8 cellular contexts compared by ENCODE assay signal in the genomic region with DNA sequence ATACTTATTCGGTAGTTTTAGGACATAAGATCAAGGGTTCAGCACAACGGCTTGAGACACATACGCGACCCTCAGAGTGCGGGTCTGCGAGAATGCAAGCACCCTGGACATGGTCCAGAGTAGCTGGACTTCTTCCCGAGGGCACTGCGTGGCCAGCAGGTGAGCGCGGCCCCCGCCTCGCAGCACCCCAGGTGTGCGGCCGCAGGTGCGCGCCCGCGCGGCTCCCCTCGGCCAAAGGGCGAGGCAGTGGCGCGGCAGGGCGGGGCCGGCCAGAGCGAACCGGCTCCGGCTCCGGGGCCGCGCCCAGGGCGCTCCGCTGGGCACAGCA. TPM values are rescaled to one million over a fixed set of nuclear protein-coding genes. Genes with fewer than 3 reads are reported as not detected.
A peak's percentile ranks its signal among the peaks of the same experiment; 100 is the strongest.
DNase-seq lines count a peak whose midpoint lies in the region; ATAC-seq and TF ChIP-seq lines count a peak whose summit lies in the region.

No MANE protein-coding gene starts in this region.

- peaks cover 32 to 42% of the 10 kb centered on the region in 2 donors for H3K27me3 Mint-ChIP-seq in CD8-positive, alpha-beta memory T cell
- no peaks in the 10 kb centered on the region for H3K27me3 Mint-ChIP-seq in endodermal cell (ENCODE audit: insufficient read depth)

- H3K36me3 ChIP-seq in CD8-positive, alpha-beta memory T cell (ENCODE audit: insufficient read depth, low read length) = no peaks in the 10 kb centered on the region
- H3K36me3 ChIP-seq in endodermal cell (ENCODE audit: control insufficient read depth, insufficient read depth, low read length) (peaks cover 22% of the 10 kb centered on the region), neutrophil (no peaks in the 10 kb centered on the region)

- H3K36me3 Mint-ChIP-seq in CD8-positive, alpha-beta memory T cell = no peaks in the 10 kb centered on the region
- peaks cover 25% of the 10 kb centered on the region for H3K36me3 Mint-ChIP-seq in endodermal cell (ENCODE audit: low read depth)

- peaks cover 4% of the 10 kb centered on the region for H3K4me1 ChIP-seq in CD8-positive, alpha-beta memory T cell (ENCODE audit: insufficient read depth, low read length)
- H3K4me1 ChIP-seq in endodermal cell (ENCODE audit: control insufficient read depth, insufficient read depth, low read length) (peaks cover 15% of the 10 kb centered on the region), neutrophil (ENCODE audit: control insufficient read depth in 1 of 2, insufficient read depth in 1 of 2, low read depth in 1 of 2, low read length in 1 of 2) (peaks cover 16 to 19% of the 10 kb centered on the region in 2 experiments)

- H3K4me1 Mint-ChIP-seq in CD8-positive, alpha-beta memory T cell = peaks cover 10 to 19% (median 13%) of the 10 kb centered on the region in 3 donors
- H3K4me1 Mint-ChIP-seq in endodermal cell = peaks cover 50% of the 10 kb centered on the region

- H3K27ac Mint-ChIP-seq in CD8-positive, alpha-beta memory T cell = no peak overlapping the region
- H3K27ac Mint-ChIP-seq in endodermal cell = peak overlapping the region; percentile 86

- ATAC-seq in GM18870 (IDR thresholded peaks at IDR 0.05; ENCODE audit: unreplicated experiment) = no peak

- H3K9ac ChIP-seq in endodermal cell (ENCODE audit: extremely low read depth, low read length, poor library complexity, severe bottlenecking) = peak overlapping the region; percentile 54

- no peak overlapping the region for H3K27ac ChIP-seq in CD8-positive, alpha-beta memory T cell (ENCODE audit: low read depth, low read length)
- H3K27ac ChIP-seq in endodermal cell (ENCODE audit: low read depth, low read length) (no peak overlapping the region), neutrophil (no peak overlapping the region)

- in situ Hi-C loops in G401 (cut with HindIII; ENCODE audit: low sequenced_read_pairs) = no loop called here

- H3K27me3 ChIP-seq in CD8-positive, alpha-beta memory T cell (ENCODE audit: insufficient read depth, low read length, poor library complexity, severe bottlenecking) = peaks cover 15% of the 10 kb centered on the region
- no peaks in the 10 kb centered on the region for H3K27me3 ChIP-seq in endodermal cell (ENCODE audit: control insufficient read depth, insufficient read depth, low read length, poor library complexity, severe bottlenecking)
- peaks cover 92% of the 10 kb centered on the region for H3K27me3 ChIP-seq in neutrophil

- CTCF ChIA-PET in CD8-positive, alpha-beta memory T cell (lab: Charles Lee) = no interaction called here

- DNase-seq in CD8-positive, alpha-beta memory T cell = no peak
- peak; percentile 22 for DNase-seq in NB4 (ENCODE audit: low read depth)
- no peak for DNase-seq in endodermal cell
- no peak for DNase-seq in mesenteric fat pad (ENCODE audit: low spot score)
- DNase-seq in putamen (ENCODE audit: low spot score) = no peak
- DNase-seq in G401 (ENCODE audit: low spot score) = no peak

- no peaks in the 10 kb centered on the region for H3K9me3 ChIP-seq in CD8-positive, alpha-beta memory T cell (ENCODE audit: low read length)
- no peaks in the 10 kb centered on the region for H3K9me3 ChIP-seq in endodermal cell (ENCODE audit: control insufficient read depth, low read length)
- no peaks in the 10 kb centered on the region for H3K9me3 ChIP-seq in neutrophil

- 1% methylated on average over 33 of the region's 33 CpGs; no CpG with 5 or more reads in 1 of the 2 experiments for WGBS in endodermal cell (ENCODE audit: insufficient coverage in 1 of 2, insufficient read length in 1 of 2), 2 experiments

- peak overlapping the region; percentile 54 for H3K4me3 ChIP-seq in CD8-positive, alpha-beta memory T cell (ENCODE audit: low read length)
- peak overlapping the region; percentile 52 for H3K4me3 ChIP-seq in NB4 (ENCODE audit: low read depth, low read length)
- peak overlapping the region; percentile 94 for H3K4me3 ChIP-seq in endodermal cell (ENCODE audit: low read length)
- peak overlapping the region; percentile 49 to 54 for H3K4me3 ChIP-seq in neutrophil (ENCODE audit: low read depth in 1 of 2, low read length in 1 of 2)

- peak overlapping the region; percentile 61 to 78 (median 70) for H3K4me3 Mint-ChIP-seq in CD8-positive, alpha-beta memory T cell
- H3K4me3 Mint-ChIP-seq in endodermal cell = peak overlapping the region; percentile 89

- peaks cover 0 to 2% (median 0%) of the 10 kb centered on the region in 5 donors for H3K9me3 Mint-ChIP-seq in CD8-positive, alpha-beta memory T cell
- H3K9me3 Mint-ChIP-seq in endodermal cell = peaks cover 3% of the 10 kb centered on the region

- POLR2A ChIA-PET in CD8-positive, alpha-beta memory T cell (lab: Charles Lee) = no interaction called here

- no peak for TF ChIP-seq CTCF in NB4 (IDR thresholded peaks at IDR 0.05; ENCODE audit: low read depth, low read length)
- TF ChIP-seq CTCF in endodermal cell (conservative IDR thresholded peaks at IDR 0.05) = no peak
- no peak for TF ChIP-seq CTCF in neutrophil (IDR thresholded peaks at IDR 0.05)

- no peak for TF ChIP-seq POLR2A in NB4 (IDR thresholded peaks at IDR 0.05; ENCODE audit: extremely low read depth, insufficient read length)

RNA-seq across cellular contexts. Expression of a gene that starts 0.3 kb away (rescaled TPM):
- total RNA-seq in CD8-positive, alpha-beta memory T cell = 1 to 10 TPM in 1 of 2 experiments, under 1 TPM in 1; 0.64 to 1.4 TPM
- polyA plus RNA-seq in CD8-positive, alpha-beta memory T cell = 1.4 TPM
- 10 to 100 TPM; 27.6 to 57.7 TPM for total RNA-seq in endodermal cell
- polyA plus RNA-seq in endodermal cell (2013, experiment 1 of 2) = 10.7 TPM
- polyA plus RNA-seq in endodermal cell (2013, experiment 2 of 2) = 11.1 TPM
- total RNA-seq in mesenteric fat pad = 41.6 TPM
- total RNA-seq in G401 (2014; rRNA removed; shearing (Covaris generic)) = 0.61 and 1.9 TPM in 2 replicates
